ENCODE assay signal across 1 cellular context in the genomic region with DNA sequence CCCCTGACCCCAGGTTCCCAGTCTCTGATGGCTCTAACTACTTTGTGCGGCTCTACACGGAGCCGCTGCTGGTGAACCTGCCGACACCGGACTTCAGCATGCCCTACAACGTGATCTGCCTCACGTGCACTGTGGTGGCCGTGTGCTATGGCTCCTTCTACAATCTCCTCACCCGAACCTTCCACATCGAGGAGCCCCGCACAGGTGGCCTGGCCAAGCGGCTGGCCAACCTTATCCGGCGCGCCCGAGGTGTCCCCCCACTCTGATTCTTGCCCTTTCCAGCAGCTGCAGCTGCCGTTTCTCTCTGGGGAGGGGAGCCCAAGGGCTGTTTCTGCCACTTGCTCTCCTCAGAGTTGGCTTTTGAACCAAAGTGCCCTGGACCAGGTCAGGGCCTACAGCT.
TF ChIP-seq lines count a peak whose summit lies in the region.

No MANE protein-coding gene starts in this region.

TF ChIP-seq in K562, 482 proteins besides CTCF, POLR2A, EP300 and RAD21:
- TF ChIP-seq ZNF551 (CRISPR knock-in tag; IDR thresholded peaks at IDR 0.05) (no peak), KDM1A (IDR thresholded peaks at IDR 0.05) (no peak), C11orf30 (IDR thresholded peaks at IDR 0.05; ENCODE audit: low read depth) (no peak), CTBP1 (IDR thresholded peaks at IDR 0.05; ENCODE audit: borderline replicate concordance) (no peak), STAG1 (CRISPR knock-in tag; IDR thresholded peaks at IDR 0.05; ENCODE audit: borderline replicate concordance) (no peak), RBFOX2 (IDR thresholded peaks at IDR 0.05; ENCODE audit: low read depth, low read length) (0 out of 2 replicates have a peak, but pooled peaks have one; percentile 30), ZNF830 (CRISPR knock-in tag; IDR thresholded peaks at IDR 0.05) (no peak), POLR2G (IDR thresholded peaks at IDR 0.05; ENCODE audit: low read depth, low read length) (0 out of 2 replicates have a peak, but pooled peaks have one; percentile 25), ZNF592 (IDR thresholded peaks at IDR 0.05) (no peak)
